ENCODE assay signal across 12 cellular contexts in genomic region chr3:99128740-99129505, GRCh38.
DNase-seq lines count a peak whose midpoint lies in the region; ATAC-seq and TF ChIP-seq lines count a peak whose summit lies in the region.
"Had no signal": no experiment of that assay in that cellular context is flagged by ENCODE, and none has a peak within 500 bp of the region (broad histone marks: within the 10 kb centered on the region; RNA-seq: fewer than 3 reads in every experiment).

No MANE protein-coding gene starts in this region.

- H3K79me2 ChIP-seq in GM23248 (ENCODE audit: insufficient read depth) = no peaks in the 10 kb centered on the region

- H3K4me1 ChIP-seq in GM23248 (ENCODE audit: insufficient read depth) = peaks cover 55% of the 10 kb centered on the region
- H3K4me1 ChIP-seq in adipocyte (ENCODE audit: control insufficient read depth, insufficient read depth, low read length) = peaks cover 34% of the 10 kb centered on the region
- H3K4me1 ChIP-seq in gastroesophageal sphincter = peaks cover 0 to 8% (median 0%) of the 10 kb centered on the region in 3 donors

- H4K20me1 ChIP-seq in GM23248 (ENCODE audit: insufficient read depth) = no peaks in the 10 kb centered on the region

- no peaks in the 10 kb centered on the region for H3K9me3 ChIP-seq in GM23248 (ENCODE audit: low read depth)
- no peaks in the 10 kb centered on the region for H3K9me3 ChIP-seq in adipocyte (ENCODE audit: control insufficient read depth, low read length)
- no peaks in the 10 kb centered on the region for H3K9me3 ChIP-seq in gastroesophageal sphincter

- H2AFZ ChIP-seq in GM23248 = peak overlapping the region; percentile 62

- peaks cover 31% of the 10 kb centered on the region for H3F3A ChIP-seq in GM23248 (ENCODE audit: insufficient read depth)

- no peak for TF ChIP-seq POLR2A in gastroesophageal sphincter (IDR thresholded peaks at IDR 0.05)

- in situ Hi-C loops in GM23248 (cut with MboI) = no loop called here

- H3K9me2 ChIP-seq in GM23248 (ENCODE audit: insufficient read depth) = no peaks in the 10 kb centered on the region

- H3K36me3 ChIP-seq in GM23248 (ENCODE audit: low read depth) = no peaks in the 10 kb centered on the region
- H3K36me3 ChIP-seq in adipocyte (ENCODE audit: control insufficient read depth, insufficient read depth, low read length, severe bottlenecking) = no peaks in the 10 kb centered on the region
- no peaks in the 10 kb centered on the region for H3K36me3 ChIP-seq in gastroesophageal sphincter
- H3K36me3 ChIP-seq: cardiac muscle cell had no signal

- no peak for TF ChIP-seq CTCF in gastroesophageal sphincter (IDR thresholded peaks at IDR 0.05)

- peak; percentile 97 for DNase-seq in GM23248
- DNase-seq in adipocyte (ENCODE audit: low read depth) = peak; percentile 93
- peak; percentile 94 for DNase-seq in skeletal muscle cell (ENCODE audit: low read depth)
- no peak for DNase-seq in DMS 273 (lab: John Stamatoyannopoulos, UW; ENCODE audit: unreplicated experiment)
- no peak for DNase-seq in HT-29 (ENCODE audit: low spot score)
- no peak for DNase-seq in activated CD4-positive, alpha-beta T cell treated with anti-CD3 and anti-CD28 coated beads, Interleukin-2, amount 50 U/mL, for 4 hours
- DNase-seq: activated CD8-positive, alpha-beta T cell treated with anti-CD3 and anti-CD28 coated beads for 36 hours; NCI-H1436 had no signal

- no peaks in the 10 kb centered on the region for H3K27me3 ChIP-seq in GM23248 (replicated peaks; ENCODE audit: insufficient read depth)
- H3K27me3 ChIP-seq in adipocyte (replicated peaks; ENCODE audit: control insufficient read depth, insufficient read depth, low read length) = no peaks in the 10 kb centered on the region
- no peaks in the 10 kb centered on the region for H3K27me3 ChIP-seq in gastroesophageal sphincter
- H3K27me3 ChIP-seq: cardiac muscle cell had no signal

- peak; percentile 51 for ATAC-seq in gastroesophageal sphincter
- no peak for ATAC-seq in GM21367 (IDR thresholded peaks at IDR 0.05; ENCODE audit: unreplicated experiment)
- ATAC-seq: activated CD8-positive, alpha-beta T cell treated with anti-CD3 and anti-CD28 coated beads for 36 hours; Panc1 had no signal

- H3K4me3 ChIP-seq in GM23248 (peak overlapping the region; percentile 47), adipocyte (ENCODE audit: low read length) (peak overlapping the region; percentile 55), gastroesophageal sphincter (no peak overlapping the region), skeletal muscle cell (ENCODE audit: low read depth, low read length) (no peak overlapping the region)
- H3K4me3 ChIP-seq: cardiac muscle cell had no signal

- WGBS in GM23248 (ENCODE audit: low coverage in 1 of 2, low lambda C conversion rate in 2 of 2, missing lambda C conversion rate in 2 of 2), 2 experiments = 13 to 16% methylated on average over 4 of the region's 4 CpGs
- WGBS in gastroesophageal sphincter (ENCODE audit: low coverage in 1 of 2), 2 donors = 23 to 39% methylated on average over 3 to 4 of the region's 4 CpGs

- peak overlapping the region; percentile 57 for H3K4me2 ChIP-seq in GM23248 (ENCODE audit: unreplicated experiment)

- H3K27ac ChIP-seq in GM23248 = peak overlapping the region; percentile 92
- H3K27ac ChIP-seq in gastroesophageal sphincter = peak overlapping the region in 2 of 4 donors; percentile 30 to 51
- H3K27ac ChIP-seq: cardiac muscle cell had no signal

- TF ChIP-seq EP300 in gastroesophageal sphincter (IDR thresholded peaks at IDR 0.05) = no peak

- peak overlapping the region; percentile 62 for H3K9ac ChIP-seq in GM23248
- peak overlapping the region; percentile 65 for H3K9ac ChIP-seq in adipocyte (ENCODE audit: low read length)

Comparison
In these comparisons a context has a peak if more than half of its experiments do, and no peak if none do; other contexts are left out.
1. DNase-seq: peak in GM23248 (single experiment), adipocyte (single experiment) and skeletal muscle cell (single experiment); none in DMS 273 (single experiment), HT-29 (single experiment) and activated CD4-positive, alpha-beta T cell treated with anti-CD3 and anti-CD28 coated beads, Interleukin-2, amount 50 U/mL, for 4 hours (0 of 2).
2. H3K4me3 ChIP-seq: peak in GM23248 (single experiment) and adipocyte (single experiment); none in gastroesophageal sphincter (0 of 2) and skeletal muscle cell (single experiment).